ENCODE assay signal across 1 cellular context in genomic region chr20:1895674-1896496, GRCh38.
TF ChIP-seq lines count a peak whose summit lies in the region.

No MANE protein-coding gene starts in this region.

TF ChIP-seq in liver, 16 proteins besides CTCF, POLR2A, EP300 and RAD21 (continued from another document):
- TF ChIP-seq, protein P1, sequence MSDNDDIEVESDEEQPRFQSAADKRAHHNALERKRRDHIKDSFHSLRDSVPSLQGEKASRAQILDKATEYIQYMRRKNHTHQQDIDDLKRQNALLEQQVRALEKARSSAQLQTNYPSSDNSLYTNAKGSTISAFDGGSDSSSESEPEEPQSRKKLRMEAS (IDR thresholded peaks at IDR 0.05), result peak; percentile 86
